29 cellular contexts compared by ENCODE assay signal in the genomic region with DNA sequence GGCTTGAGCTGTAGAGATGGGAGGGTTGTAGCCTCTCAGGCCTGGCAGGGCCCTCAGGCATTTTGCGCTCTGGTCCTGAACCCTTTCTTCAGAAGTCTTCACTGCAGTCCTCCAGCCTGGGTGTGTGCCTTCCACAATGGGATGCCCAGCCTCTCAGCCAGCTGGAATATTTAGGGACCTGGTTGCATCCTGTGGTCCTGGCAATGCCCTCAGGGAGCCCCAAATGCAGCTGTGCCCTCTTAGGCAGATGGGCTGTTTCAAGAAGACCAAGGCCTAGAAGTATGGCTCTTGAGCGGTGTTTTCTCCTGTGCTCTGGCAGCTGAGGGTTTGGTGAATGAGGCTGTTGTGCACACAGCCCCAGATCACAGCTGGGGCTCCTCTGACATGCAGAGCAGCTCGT. TPM values are rescaled to one million over a fixed set of nuclear protein-coding genes. Genes with fewer than 3 reads are reported as not detected.
"Had no signal": no experiment of that assay in that cellular context is flagged by ENCODE, and none has a peak within 500 bp of the region (broad histone marks: within the 10 kb centered on the region; RNA-seq: fewer than 3 reads in every experiment).

No MANE protein-coding gene starts in this region.

- H3K4me3 Mint-ChIP-seq: immature natural killer cell; naive B cell; natural killer cell; nephron progenitor cell; stimulated activated naive B cell treated with anti-CD40 and anti-IgM and Interleukin-4, amounts not matched to agents 10 μg/mL and 1 μg/mL and 100 μg/mL, for 72 hours had no signal

- H3K9me3 Mint-ChIP-seq: immature natural killer cell; naive B cell; natural killer cell; nephron progenitor cell; stimulated activated naive B cell treated with anti-CD40 and anti-IgM and Interleukin-4, amounts not matched to agents 10 μg/mL and 1 μg/mL and 100 μg/mL, for 72 hours had no signal

- H3K36me3 Mint-ChIP-seq: immature natural killer cell; naive B cell; natural killer cell; stimulated activated naive B cell treated with anti-CD40 and anti-IgM and Interleukin-4, amounts not matched to agents 10 μg/mL and 1 μg/mL and 100 μg/mL, for 72 hours had no signal

- H3K4me1 ChIP-seq: left lung, pancreas, prostate gland had no signal

- H3K4me1 Mint-ChIP-seq: immature natural killer cell, natural killer cell had no signal

- H3K36me3 ChIP-seq: left lung, lower lobe of right lung, pancreas, prostate gland, stomach, thyroid gland, transverse colon, upper lobe of left lung, vagina had no signal

- FAIRE-seq: islet of Langerhans, kidney, pancreas, small intestine had no signal

- H3K27ac Mint-ChIP-seq: immature natural killer cell; natural killer cell; nephron progenitor cell; stimulated activated naive B cell treated with anti-CD40 and anti-IgM and Interleukin-4, amounts not matched to agents 10 μg/mL and 1 μg/mL and 100 μg/mL, for 72 hours had no signal

- H3K9me3 ChIP-seq: left lung, lower lobe of right lung, pancreas, prostate gland, stomach, testis, thyroid gland, transverse colon, upper lobe of left lung, vagina had no signal

- H3K27me3 ChIP-seq: pancreas, testis, thyroid gland, transverse colon, upper lobe of left lung, vagina had no signal

- H3K4me3 ChIP-seq: left lung, lower lobe of right lung, pancreas, prostate gland, stomach, testis, thyroid gland, transverse colon, upper lobe of left lung, vagina had no signal

- H3K27ac ChIP-seq: left lung, lower lobe of right lung, pancreas, prostate gland, stomach, testis, thyroid gland, transverse colon, upper lobe of left lung, vagina had no signal

- ATAC-seq: left colon; left lung; lower lobe of right lung; natural killer cell; right cardiac atrium; sciatic nerve; stimulated activated naive CD8-positive, alpha-beta T cell treated with anti-CD3 and anti-CD28 coated beads, Interleukin-15, Interleukin-2, amounts not matched to agents 100 U/mL and 50 U/mL, for 24 hours had no signal

- DNase-seq: hypothalamus; immature natural killer cell; kidney; lower lobe of right lung; mammary epithelial cell; mesenchymal stem cell; naive B cell; natural killer cell; nephron progenitor cell; nucleus accumbens; retina; right cardiac atrium; small intestine; stimulated activated CD4-positive, alpha-beta T cell treated with anti-CD3 and anti-CD28 coated beads, Interleukin-1b, Interleukin-23, amount 100 ng/mL, for 48 hours; stimulated activated CD4-positive, alpha-beta T cell treated with anti-CD3 and anti-CD28 coated beads, Interleukin-4, amount 100 ng/mL, for 1 hour; stimulated activated naive B cell treated with anti-CD40 and anti-IgM and Interleukin-4, amounts not matched to agents 10 μg/mL and 1 μg/mL and 100 μg/mL, for 72 hours; stimulated activated naive CD8-positive, alpha-beta T cell treated with anti-CD3 and anti-CD28 coated beads, Interleukin-15, Interleukin-2, amounts not matched to agents 100 U/mL and 50 U/mL, for 24 hours; stomach; transverse colon; upper lobe of left lung had no signal

RNA-seq across cellular contexts. Expression of gene TUB, which starts 6.7 kb away (rescaled TPM):
- total RNA-seq: natural killer cell had no signal
- polyA plus RNA-seq: immature natural killer cell had no signal
